Comparison of ENCODE assay signal across 24 cellular contexts in genomic region chr4:27141530-27141929, GRCh38.
"Had no signal": no experiment of that assay in that cellular context is flagged by ENCODE, and none has a peak within 500 bp of the region (broad histone marks: within the 10 kb centered on the region; RNA-seq: fewer than 3 reads in every experiment).

No MANE protein-coding gene starts in this region.

- H2AFZ ChIP-seq: hepatocyte had no signal

- H3K79me2 ChIP-seq: hepatocyte had no signal

- H3K27me3 ChIP-seq: dorsolateral prefrontal cortex, esophagus muscularis mucosa, gastroesophageal sphincter, heart left ventricle, hepatocyte, left lung had no signal

- H3K36me3 Mint-ChIP-seq: immature natural killer cell; mesothelial cell of epicardium; naive thymus-derived CD4-positive, alpha-beta T cell had no signal

- H3K4me1 Mint-ChIP-seq: immature natural killer cell; mesothelial cell of epicardium; naive thymus-derived CD4-positive, alpha-beta T cell had no signal

- H3K4me1 ChIP-seq: esophagus muscularis mucosa, foreskin keratinocyte, gastroesophageal sphincter, heart left ventricle, left lung, lower lobe of right lung had no signal

- H3K4me3 ChIP-seq: coronary artery, dorsolateral prefrontal cortex, esophagus muscularis mucosa, gastroesophageal sphincter, heart left ventricle, hepatocyte, left lung, lower lobe of right lung had no signal

- H3K27ac Mint-ChIP-seq: immature natural killer cell; mesothelial cell of epicardium; naive thymus-derived CD4-positive, alpha-beta T cell had no signal

- FAIRE-seq: endometrium, frontal cortex, kidney had no signal

- H3K4me2 ChIP-seq: hepatocyte had no signal

- H3K4me3 Mint-ChIP-seq: immature natural killer cell; mesothelial cell of epicardium; naive thymus-derived CD4-positive, alpha-beta T cell had no signal

- H3K9me3 ChIP-seq: gastroesophageal sphincter, lower lobe of right lung had no signal

- ATAC-seq: foreskin keratinocyte; gastroesophageal sphincter; heart left ventricle; left lung; left ventricle myocardium superior; naive thymus-derived CD4-positive, alpha-beta T cell had no signal

- H3K27ac ChIP-seq: coronary artery, dorsolateral prefrontal cortex, epithelial cell of prostate, esophagus muscularis mucosa, foreskin keratinocyte, gastroesophageal sphincter, heart left ventricle, hepatocyte, left lung, lower lobe of right lung had no signal

- H3K36me3 ChIP-seq: esophagus muscularis mucosa, gastroesophageal sphincter, heart left ventricle, left lung, lower lobe of right lung had no signal

- DNase-seq: dermis blood vessel endothelial cell; dorsolateral prefrontal cortex; effector CD4-positive, alpha-beta T cell; effector memory CD4-positive, alpha-beta T cell; foreskin keratinocyte; heart left ventricle; hypothalamus; immature natural killer cell; islet precursor cell; kidney; kidney glomerular epithelial cell; left lung; left ventricle myocardium superior; lower lobe of right lung; mesenchymal stem cell; naive thymus-derived CD4-positive, alpha-beta T cell had no signal
